1 cellular context compared by ENCODE assay signal in the genomic region with DNA sequence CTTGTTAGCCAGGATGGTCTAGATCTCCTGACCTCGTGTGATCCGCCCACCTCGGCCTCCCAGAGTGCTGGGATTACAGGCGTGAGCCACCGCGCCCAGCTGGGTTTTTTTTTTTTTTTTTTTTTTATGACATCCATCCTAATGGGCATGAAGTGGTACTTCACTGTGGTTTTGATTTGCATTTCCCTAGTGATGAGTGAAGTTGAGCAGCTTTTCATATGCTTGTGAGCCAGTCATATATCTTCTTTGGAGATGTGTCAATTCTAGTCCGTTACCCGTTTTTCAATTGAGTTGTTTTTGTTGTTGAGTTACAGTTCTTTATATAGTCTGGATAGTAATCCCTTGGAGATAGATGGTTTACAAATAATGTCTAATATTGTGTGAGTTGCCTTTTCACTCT.
TF ChIP-seq lines count a peak whose summit lies in the region.

No MANE protein-coding gene starts in this region.

TF ChIP-seq in GM12878, 131 proteins besides CTCF, POLR2A, EP300 and RAD21:
- TF ChIP-seq ATF7 (IDR thresholded peaks at IDR 0.05; ENCODE audit: low read depth): no peak
- no peak for TF ChIP-seq STAT1 (conservative IDR thresholded peaks at IDR 0.05)
- TF ChIP-seq, protein P1, sequence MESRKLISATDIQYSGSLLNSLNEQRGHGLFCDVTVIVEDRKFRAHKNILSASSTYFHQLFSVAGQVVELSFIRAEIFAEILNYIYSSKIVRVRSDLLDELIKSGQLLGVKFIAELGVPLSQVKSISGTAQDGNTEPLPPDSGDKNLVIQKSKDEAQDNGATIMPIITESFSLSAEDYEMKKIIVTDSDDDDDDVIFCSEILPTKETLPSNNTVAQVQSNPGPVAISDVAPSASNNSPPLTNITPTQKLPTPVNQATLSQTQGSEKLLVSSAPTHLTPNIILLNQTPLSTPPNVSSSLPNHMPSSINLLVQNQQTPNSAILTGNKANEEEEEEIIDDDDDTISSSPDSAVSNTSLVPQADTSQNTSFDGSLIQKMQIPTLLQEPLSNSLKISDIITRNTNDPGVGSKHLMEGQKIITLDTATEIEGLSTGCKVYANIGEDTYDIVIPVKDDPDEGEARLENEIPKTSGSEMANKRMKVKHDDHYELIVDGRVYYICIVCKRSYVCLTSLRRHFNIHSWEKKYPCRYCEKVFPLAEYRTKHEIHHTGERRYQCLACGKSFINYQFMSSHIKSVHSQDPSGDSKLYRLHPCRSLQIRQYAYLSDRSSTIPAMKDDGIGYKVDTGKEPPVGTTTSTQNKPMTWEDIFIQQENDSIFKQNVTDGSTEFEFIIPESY (IDR thresholded peaks at IDR 0.05): no peak
- no peak for TF ChIP-seq POLR2AphosphoS5 (IDR thresholded peaks at IDR 0.05; ENCODE audit: low read length)
- TF ChIP-seq ZSCAN29 (IDR thresholded peaks at IDR 0.05): no peak
- TF ChIP-seq FOS (IDR thresholded peaks at IDR 0.05; ENCODE audit: borderline replicate concordance, extremely low read depth, insufficient read length): no peak
- no peak for TF ChIP-seq NFIC (IDR thresholded peaks at IDR 0.05; ENCODE audit: low read depth, low read length)
